Comparison of ENCODE assay signal across 8 cellular contexts in the genomic region with DNA sequence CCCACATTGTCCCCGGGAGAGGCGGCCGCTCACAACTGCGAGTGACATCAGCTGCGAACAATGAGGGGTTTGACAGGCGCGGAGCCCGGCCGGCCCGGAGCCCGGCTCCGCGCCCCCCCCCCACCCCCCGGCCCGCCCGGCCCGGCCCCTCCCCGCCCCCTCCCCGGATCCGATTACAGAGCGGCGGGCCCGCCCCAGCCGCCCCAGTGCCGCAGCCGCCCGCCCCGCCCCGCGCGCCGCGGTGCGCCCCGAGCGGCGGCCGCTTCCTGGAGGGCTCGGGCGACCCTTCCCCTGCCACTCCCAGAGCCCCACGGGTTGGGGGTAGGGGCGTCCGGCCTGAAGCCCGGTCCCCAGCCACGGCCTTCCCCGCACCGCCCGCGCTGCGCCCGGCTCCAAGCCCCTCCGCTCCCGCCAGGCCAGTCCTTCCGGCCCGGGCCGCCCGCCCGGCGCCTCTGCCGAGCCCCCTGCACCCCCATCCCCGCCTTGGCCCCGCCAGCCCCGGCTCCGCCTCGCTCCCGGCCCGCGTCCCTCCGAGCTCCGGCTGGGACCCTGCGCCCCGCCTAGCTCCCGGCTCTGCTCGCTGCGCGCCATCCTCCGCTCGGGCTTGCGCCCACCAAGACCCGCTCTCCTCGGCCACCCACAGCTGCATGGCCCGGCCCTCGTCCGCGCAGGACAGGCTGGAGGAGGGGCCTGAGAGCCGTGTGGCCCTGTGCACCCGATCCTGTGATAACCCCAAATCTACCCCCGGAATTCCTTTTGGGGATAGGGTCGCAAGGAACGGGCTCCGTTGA. TPM values are rescaled to one million over a fixed set of nuclear protein-coding genes. Genes with fewer than 3 reads are reported as not detected.
DNase-seq lines count a peak whose midpoint lies in the region; ATAC-seq and TF ChIP-seq lines count a peak whose summit lies in the region.

A gene (minus strand): TSS at position 71 of the 791 bp plus-strand sequence. CDS start 6,214 bp downstream, outside the sequence.

- TF ChIP-seq POLR2A in ovary (IDR thresholded peaks at IDR 0.05) = peak; percentile 66

- H3K9me3 Mint-ChIP-seq in GM23338 = no peaks in the 10 kb centered on the region; the same call in 2 of the 3 replicates

- no peaks in the 10 kb centered on the region for H3K36me3 ChIP-seq in GM23338 (ENCODE audit: insufficient read depth)
- peaks cover 5% of the 10 kb centered on the region for H3K36me3 ChIP-seq in OCI-LY3 (replicated peaks; ENCODE audit: low read depth, low read length)
- no peaks in the 10 kb centered on the region for H3K36me3 ChIP-seq in ovary

- peak within 1 kb of the TSS; percentile 97 for H3K27ac ChIP-seq in GM23338 (ENCODE audit: low read depth)
- H3K27ac ChIP-seq in OCI-LY3 (ENCODE audit: low read length) = peak within 1 kb of the TSS; percentile 17
- H3K27ac ChIP-seq in ovary = peak within 1 kb of the TSS; percentile 86 to 88

- peaks cover 9% of the 10 kb centered on the region; the same call in 1 of the 2 replicates for H3K27me3 ChIP-seq in GM23338 (ENCODE audit: insufficient read depth)
- H3K27me3 ChIP-seq in OCI-LY3 (ENCODE audit: low read depth, low read length) = no peaks in the 10 kb centered on the region
- H3K27me3 ChIP-seq in ovary = no peaks in the 10 kb centered on the region

- H2AFZ ChIP-seq in GM23338 (peak within 1 kb of the TSS; percentile 38; the same call in 1 of the 2 replicates), OCI-LY3 (ENCODE audit: low read depth, low read length) (peak within 1 kb of the TSS; percentile 27; the same call in 1 of the 2 replicates)

- no peaks in the 10 kb centered on the region for H3K9me3 ChIP-seq in OCI-LY3 (ENCODE audit: insufficient read depth, low read length)
- H3K9me3 ChIP-seq in ovary = no peaks in the 10 kb centered on the region

- WGBS in ovary, 3 donors = 0 to 1% (median 1%) methylated on average over 32 to 86 of the region's 91 CpGs

- peak within 1 kb of the TSS; percentile 100 for H3K4me2 ChIP-seq in GM23338
- H3K4me2 ChIP-seq in OCI-LY3 (ENCODE audit: low read length) = peak within 1 kb of the TSS; percentile 97

- TF ChIP-seq EP300 in ovary (IDR thresholded peaks at IDR 0.05) = no peak

- H3K4me1 Mint-ChIP-seq in GM23338 = peaks cover 57% of the 10 kb centered on the region

- peak within 1 kb of the TSS; percentile 97 for H3K27ac Mint-ChIP-seq in GM23338

- H3K4me3 Mint-ChIP-seq in GM23338 = peak within 1 kb of the TSS; percentile 85

- H4K20me1 ChIP-seq in GM23338 (replicated peaks; ENCODE audit: insufficient read depth) (no peaks in the 10 kb centered on the region), OCI-LY3 (ENCODE audit: insufficient read depth, low read length) (no peaks in the 10 kb centered on the region)

- H3K4me3 ChIP-seq in GM23338 (peak within 1 kb of the TSS; percentile 95), OCI-LY3 (ENCODE audit: low read length) (peak within 1 kb of the TSS; percentile 92), ovary (peak within 1 kb of the TSS; percentile 62)

- intact Hi-C loops in left cardiac atrium (cut with DNase I) = no loop called here
- intact Hi-C loops in ovary (cut with DNase I) = no loop called here

- TF ChIP-seq CTCF in GM23338 (conservative IDR thresholded peaks at IDR 0.05; ENCODE audit: low read depth in 2 of 2) (no peak), OCI-LY3 (IDR thresholded peaks at IDR 0.05; ENCODE audit: low read depth, low read length) (no peak), ovary (IDR thresholded peaks at IDR 0.05) (no peak)

- no peaks in the 10 kb centered on the region for H3K9me2 ChIP-seq in GM23338 (ENCODE audit: insufficient read depth)

- H3K79me2 ChIP-seq in GM23338 (replicated peaks; ENCODE audit: insufficient read depth) (no peaks in the 10 kb centered on the region), OCI-LY3 (ENCODE audit: low read length) (no peaks in the 10 kb centered on the region)

- peak; percentile 67 for DNase-seq in EL
- peak; percentile 70 for DNase-seq in GM23338 (ENCODE audit: low spot score)
- DNase-seq in amygdala (lab: John Stamatoyannopoulos, UW) = peak in 54 of 56 donors; percentile 24 to 89 (median 72)
- DNase-seq in left cardiac atrium = peak; percentile 83
- peak; percentile 68 to 77 (median 74) for DNase-seq in ovary
- DNase-seq in NK-92 (lab: John Stamatoyannopoulos, UW; ENCODE audit: unreplicated experiment) = no peak
- DNase-seq in AML-193 (lab: John Stamatoyannopoulos, UW) = no peak

- H3K9ac ChIP-seq in OCI-LY3 (ENCODE audit: low read length) = peak within 1 kb of the TSS; percentile 86

- ATAC-seq in GM23338 = peak; percentile 31
- peak; percentile 66 to 78 for ATAC-seq in left cardiac atrium

- peaks cover 7% of the 10 kb centered on the region; the same call in 2 of the 3 replicates for H3K36me3 Mint-ChIP-seq in GM23338 (ENCODE audit: low read depth)

- H3K27me3 Mint-ChIP-seq in GM23338 (ENCODE audit: insufficient read depth, low read depth, poor library complexity) = peaks cover 28% of the 10 kb centered on the region

- H3K4me1 ChIP-seq in GM23338 (ENCODE audit: insufficient read depth) (peaks cover 37% of the 10 kb centered on the region), OCI-LY3 (ENCODE audit: low read length) (peaks cover 13% of the 10 kb centered on the region), ovary (ENCODE audit: insufficient read depth) (peaks cover 12% of the 10 kb centered on the region)

- peaks cover 13% of the 10 kb centered on the region; the same call in 1 of the 2 replicates for H3F3A ChIP-seq in GM23338 (replicated peaks; ENCODE audit: low read depth)

TF ChIP-seq in GM23338, 12 proteins besides CTCF, POLR2A, EP300 and RAD21:
- TF ChIP-seq POLR2AphosphoS5 (IDR thresholded peaks at IDR 0.05; ENCODE audit: low read depth) (peak; percentile 60; the same call in 1 of the 2 replicates), EZH2 (IDR thresholded peaks at IDR 0.05; ENCODE audit: low read depth, unreplicated experiment) (no peak)

RNA-seq across cellular contexts. Expression of the gene that starts here (rescaled TPM):
- total RNA-seq in GM23338 (2014; rRNA removed; shearing (Covaris generic)) = 26.8 and 37.6 TPM in 2 replicates
- polyA plus RNA-seq in GM23338 (2016; fragmentation: Nextera tagmentation; extraction: Ambion mirVana) = 11.8 and 14.1 TPM in 2 replicates
- total RNA-seq in left cardiac atrium = 10 to 100 TPM; 49.1 to 68.3 TPM
- 10 to 100 TPM; 36.9 to 83.3 (median 49.0) TPM for total RNA-seq in ovary
- 10 to 100 TPM in 1 of 2 donors, 1 to 10 TPM in 1; 4.5 to 28.7 TPM for polyA plus RNA-seq in ovary

Comparison
In these comparisons a context has a peak if more than half of its experiments do, and no peak if none do; other contexts are left out.
1. DNase-seq: peak in EL (single experiment), GM23338 (single experiment), amygdala (54 of 56), left cardiac atrium (single experiment) and ovary (5 of 5); none in NK-92 (single experiment) and AML-193 (0 of 2).
2. H3K27ac ChIP-seq: peak in every context shown above with its lines; median percentile 97 in GM23338; 87 in ovary; 17 in OCI-LY3.
3. Peak in every context shown above with its lines, with median percentiles within 50 percentile points of each other: H3K4me3 ChIP-seq.